33 cellular contexts compared by ENCODE assay signal in the genomic region with DNA sequence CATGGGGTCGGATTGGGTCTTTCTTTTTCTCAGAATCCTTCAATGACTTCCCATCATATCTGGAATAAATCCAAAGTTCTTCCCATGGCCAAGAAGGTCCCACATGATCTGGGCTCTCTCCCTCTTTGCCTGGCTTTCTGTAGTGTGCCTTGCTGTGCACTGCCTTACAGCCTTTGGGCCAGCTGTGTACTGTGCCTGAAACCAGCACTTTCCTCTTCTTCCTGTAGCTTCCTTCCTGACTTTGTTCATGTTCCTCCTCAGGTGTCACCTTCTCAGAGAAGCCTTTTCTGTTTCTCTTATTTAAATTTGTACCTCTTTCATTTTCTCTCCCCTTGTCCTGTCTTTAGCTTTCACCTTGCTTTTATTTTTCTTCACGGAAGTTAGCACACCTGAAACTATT.
"Had no signal": no experiment of that assay in that cellular context is flagged by ENCODE, and none has a peak within 500 bp of the region (broad histone marks: within the 10 kb centered on the region; RNA-seq: fewer than 3 reads in every experiment).

No MANE protein-coding gene starts in this region.

- H3K9me3 ChIP-seq: adrenal gland, gastrocnemius medialis, suprapubic skin, upper lobe of right lung had no signal

- H3K4me2 ChIP-seq: smooth muscle cell had no signal

- H3K4me3 Mint-ChIP-seq: activated naive CD4-positive, alpha-beta T cell treated with anti-CD3 and anti-CD28 coated beads for 36 hours; activated naive CD8-positive, alpha-beta T cell treated with anti-CD3 and anti-CD28 coated beads for 36 hours; activated T-helper 1 cell treated with anti-CD3 and anti-CD28 coated beads, Interleukin-12 subunit alpha, Interleukin-12 subunit beta, Interleukin-2, Interleukin-4 antibody, amounts not matched to agents 30 ng/mL and 10 ng/mL and 1 ng/mL, durations not matched to agents 14 hours and 24 hours and 36 hours; natural killer cell treated with Interleukin-12 subunit alpha and Interleukin-12 subunit beta and Interleukin-15 and Interleukin-18, amount 100 ng/mL, for 72 hours; stimulated activated naive B cell treated with anti-CD40 and anti-IgM and Interleukin-4, amounts not matched to agents 10 μg/mL and 1 μg/mL and 100 μg/mL, for 72 hours had no signal

- FAIRE-seq: colon, endometrium, islet of Langerhans had no signal

- H3K36me3 ChIP-seq: adrenal gland, gastrocnemius medialis, heart left ventricle, left lung, lower lobe of right lung, right atrium auricular region, suprapubic skin, tibial artery, upper lobe of right lung had no signal

- H3K4me3 ChIP-seq: adrenal gland, body of pancreas, gastrocnemius medialis, heart left ventricle, left lung, lower lobe of right lung, mucosa of descending colon, right atrium auricular region, smooth muscle cell, suprapubic skin, tibial artery, upper lobe of right lung had no signal

- DNase-seq: activated CD4-positive, alpha-beta T cell treated with anti-CD3 and anti-CD28 coated beads for 48 hours; activated CD4-positive, alpha-beta T cell treated with anti-CD3 and anti-CD28 coated beads, Interleukin-2, amount 50 U/mL, for 48 hours; activated CD8-positive, alpha-beta memory T cell treated with anti-CD3 and anti-CD28 coated beads, Interleukin-2, amount 50 U/mL, for 4 hours; activated effector memory CD4-positive, alpha-beta T cell treated with anti-CD3 and anti-CD28 coated beads, Interleukin-2, amount 50 U/mL, for 16 hours; activated naive CD4-positive, alpha-beta T cell treated with anti-CD3 and anti-CD28 coated beads for 36 hours; activated naive CD8-positive, alpha-beta T cell treated with anti-CD3 and anti-CD28 coated beads for 36 hours; activated T-cell treated with anti-CD3 and anti-CD28 coated beads, Interleukin-2, amount 50 U/mL, for 1 hour; adrenal gland; aorta; body of pancreas; dermis blood vessel endothelial cell; effector CD4-positive, alpha-beta T cell; gastrocnemius medialis; heart left ventricle; left lung; lower lobe of right lung; mesenchymal stem cell; mucosa of descending colon; stimulated activated CD4-positive, alpha-beta T cell treated with anti-CD3 and anti-CD28 coated beads, Interleukin-1b, Interleukin-23, amount 100 ng/mL, for 48 hours; stimulated activated naive B cell treated with anti-CD40 and anti-IgM and Interleukin-4, amounts not matched to agents 10 μg/mL and 1 μg/mL and 100 μg/mL, for 72 hours; T1000; tibial artery; upper lobe of right lung; WERI-Rb-1 had no signal

- H3K36me3 Mint-ChIP-seq: activated naive CD8-positive, alpha-beta T cell treated with anti-CD3 and anti-CD28 coated beads for 36 hours; stimulated activated naive B cell treated with anti-CD40 and anti-IgM and Interleukin-4, amounts not matched to agents 10 μg/mL and 1 μg/mL and 100 μg/mL, for 72 hours had no signal

- H3K27ac Mint-ChIP-seq: activated naive CD4-positive, alpha-beta T cell treated with anti-CD3 and anti-CD28 coated beads for 36 hours; activated naive CD8-positive, alpha-beta T cell treated with anti-CD3 and anti-CD28 coated beads for 36 hours; activated T-helper 1 cell treated with anti-CD3 and anti-CD28 coated beads, Interleukin-12 subunit alpha, Interleukin-12 subunit beta, Interleukin-2, Interleukin-4 antibody, amounts not matched to agents 30 ng/mL and 10 ng/mL and 1 ng/mL, durations not matched to agents 14 hours and 24 hours and 36 hours; natural killer cell treated with Interleukin-12 subunit alpha and Interleukin-12 subunit beta and Interleukin-15 and Interleukin-18, amount 100 ng/mL, for 72 hours; stimulated activated naive B cell treated with anti-CD40 and anti-IgM and Interleukin-4, amounts not matched to agents 10 μg/mL and 1 μg/mL and 100 μg/mL, for 72 hours had no signal

- H3K27ac ChIP-seq: adrenal gland, body of pancreas, gastrocnemius medialis, heart left ventricle, left lung, lower lobe of right lung, right atrium auricular region, suprapubic skin, tibial artery, upper lobe of right lung, WERI-Rb-1 had no signal

- ATAC-seq: activated CD4-positive, CD25-positive, alpha-beta regulatory T cell treated with anti-CD3 and anti-CD28 coated beads, Interleukin-2, amount 50 U/mL, for 24 hours; body of pancreas; gastrocnemius medialis; heart left ventricle; left lung; lower lobe of right lung; mucosa of descending colon; natural killer cell treated with Interleukin-12 subunit alpha and Interleukin-12 subunit beta and Interleukin-15 and Interleukin-18, amount 100 ng/mL, for 72 hours; stimulated activated naive B cell treated with anti-CD40 and anti-IgM and Interleukin-4, amounts not matched to agents 10 μg/mL and 1 μg/mL and 100 μg/mL, for 72 hours; upper lobe of right lung had no signal
